ENCODE assay signal across 8 cellular contexts in the genomic region with DNA sequence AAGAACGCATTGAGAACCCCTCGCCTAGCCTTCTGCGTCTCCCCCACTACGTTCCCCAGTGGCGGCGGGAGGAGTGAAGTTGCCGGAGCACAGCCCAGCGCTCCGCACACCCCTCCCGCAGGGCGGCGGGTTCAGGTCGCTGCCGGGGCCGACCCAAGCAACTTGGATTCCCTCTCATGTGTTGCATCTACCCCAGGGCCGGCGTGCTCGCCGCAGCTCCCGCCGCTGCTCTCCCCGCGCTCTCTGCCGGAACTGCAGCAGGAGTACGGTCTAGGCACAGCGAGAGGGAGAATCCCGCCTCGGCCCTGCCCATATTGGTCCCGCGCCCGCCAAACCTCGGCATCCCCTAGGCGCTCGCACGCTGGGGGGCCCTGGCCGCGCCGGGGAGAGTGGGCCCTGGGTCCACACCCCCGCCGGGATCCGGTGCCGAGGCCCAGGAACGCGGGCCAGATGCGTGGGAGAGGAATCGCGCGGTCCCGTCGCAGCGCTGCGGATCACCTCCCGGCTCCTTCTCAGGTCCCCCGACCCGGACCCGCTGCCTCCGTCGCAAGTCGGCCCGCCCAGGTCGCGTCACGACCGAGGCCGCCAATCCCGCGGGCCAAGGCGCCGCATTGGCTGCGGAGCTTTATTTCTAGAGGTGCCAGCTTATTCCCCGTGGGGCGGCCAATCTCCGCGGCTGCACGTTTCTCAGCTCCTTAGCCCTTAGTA. TPM values are rescaled to one million over a fixed set of nuclear protein-coding genes. Genes with fewer than 3 reads are reported as not detected.
DNase-seq lines count a peak whose midpoint lies in the region; ATAC-seq and TF ChIP-seq lines count a peak whose summit lies in the region.

No MANE protein-coding gene starts in this region.

- TF ChIP-seq EP300 in gastroesophageal sphincter (IDR thresholded peaks at IDR 0.05), result no peak

- peak overlapping the region; percentile 63 for H3K27ac ChIP-seq in RWPE2 (ENCODE audit: poor library complexity, severe bottlenecking)
- H3K27ac ChIP-seq in gastroesophageal sphincter, result peak overlapping the region; percentile 60 to 88 (median 85)

- H3K27me3 ChIP-seq in RWPE2 (ENCODE audit: insufficient read depth, poor library complexity, severe bottlenecking) (no peaks in the 10 kb centered on the region), gastroesophageal sphincter (no peaks in the 10 kb centered on the region)

- 0% methylated on average over 3 of the region's 75 CpGs; no CpG with 5 or more reads in 1 of the 2 donors for WGBS in gastroesophageal sphincter (ENCODE audit: low coverage in 1 of 2), 2 donors

- ATAC-seq in GM21619 (IDR thresholded peaks at IDR 0.05; ENCODE audit: unreplicated experiment) (peak; percentile 31), RWPE2 (ENCODE audit: low read depth) (peak; percentile 84), gastroesophageal sphincter (peak; percentile 85)

- TF ChIP-seq POLR2A in gastroesophageal sphincter (IDR thresholded peaks at IDR 0.05), result peak; percentile 83

- peak overlapping the region; percentile 92 for H3K4me3 ChIP-seq in Jurkat, Clone E6-1 (ENCODE audit: low read length)
- H3K4me3 ChIP-seq in RWPE2 (ENCODE audit: severe bottlenecking), result peak overlapping the region; percentile 79
- peak overlapping the region; percentile 88 to 94 for H3K4me3 ChIP-seq in gastroesophageal sphincter

- TF ChIP-seq CTCF in RWPE2 (IDR thresholded peaks at IDR 0.05; ENCODE audit: poor library complexity, severe bottlenecking), result peak; percentile 6
- TF ChIP-seq CTCF in gastroesophageal sphincter (IDR thresholded peaks at IDR 0.05), result peak in 2 of 4 experiments; percentile 0 to 1

- peaks cover 16% of the 10 kb centered on the region for H3K36me3 ChIP-seq in RWPE2 (ENCODE audit: low read depth)
- no peaks in the 10 kb centered on the region for H3K36me3 ChIP-seq in gastroesophageal sphincter

- H3K9me3 ChIP-seq in RWPE2 (ENCODE audit: severe bottlenecking) (no peaks in the 10 kb centered on the region), gastroesophageal sphincter (no peaks in the 10 kb centered on the region)

- DNase-seq in DMS79 (lab: John Stamatoyannopoulos, UW) (peak; percentile 51), RWPE2 (ENCODE audit: low spot score) (peak; percentile 82), nucleus accumbens (lab: John Stamatoyannopoulos, UW) (peak; percentile 17 to 89 (median 65)), superior temporal gyrus (ENCODE audit: extremely low spot score) (peak; percentile 80)
- peak; percentile 61 for DNase-seq in Jurkat, Clone E6-1 (ENCODE audit: low read depth, low spot score)
- DNase-seq in activated naive CD4-positive, alpha-beta T cell treated with Interleukin-2 at 50 U/mL for 16 hours, result peak; percentile 85

- H3K4me1 ChIP-seq in RWPE2 (ENCODE audit: insufficient read depth, poor library complexity, severe bottlenecking) (peaks cover 4% of the 10 kb centered on the region), gastroesophageal sphincter (peaks cover 3 to 42% (median 5%) of the 10 kb centered on the region in 3 donors)

RNA-seq across cellular contexts. Expression of a gene that starts 0.6 kb away (rescaled TPM):
- polyA plus RNA-seq in Jurkat, Clone E6-1 (2012; ENCODE audit: insufficient read depth, insufficient read length), result 33.8 TPM
- 10 to 100 TPM; 10.8 to 38.4 (median 22.1) TPM for total RNA-seq in gastroesophageal sphincter

Comparison
In these comparisons a context has a peak if more than half of its experiments do, and no peak if none do; other contexts are left out.
1. Peak in every context shown above with its lines: DNase-seq, ATAC-seq, H3K4me3 ChIP-seq and H3K27ac ChIP-seq.
2. ATAC-seq: peak in every context shown above with its lines; median percentile 85 in gastroesophageal sphincter; 84 in RWPE2; 31 in GM21619.